ENCODE assay signal across 21 cellular contexts in the genomic region with DNA sequence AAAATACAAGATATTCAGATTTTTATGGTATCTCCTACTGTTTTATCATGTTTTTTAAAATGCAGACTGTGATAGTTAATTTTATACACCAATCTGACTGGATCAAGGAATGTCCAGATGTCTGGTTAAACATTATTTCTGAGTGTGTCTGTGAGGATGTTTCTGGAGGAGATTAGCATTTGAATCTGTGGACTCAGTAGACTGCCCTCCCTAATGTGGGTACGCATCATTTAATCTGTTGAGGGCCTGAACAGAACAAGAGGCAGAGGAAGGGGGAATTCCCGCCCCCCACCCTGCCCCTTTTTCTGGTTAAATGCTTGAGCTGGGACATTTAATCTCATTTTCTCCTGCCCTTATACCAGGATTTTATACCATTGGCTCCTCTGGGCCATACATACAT.
A peak's percentile ranks its signal among the peaks of the same experiment; 100 is the strongest.
DNase-seq lines count a peak whose midpoint lies in the region; ATAC-seq and TF ChIP-seq lines count a peak whose summit lies in the region.
"Had no signal": no experiment of that assay in that cellular context is flagged by ENCODE, and none has a peak within 500 bp of the region (broad histone marks: within the 10 kb centered on the region; RNA-seq: fewer than 3 reads in every experiment).

No MANE protein-coding gene starts in this region.

- no peak for TF ChIP-seq CTCF in nephron (IDR thresholded peaks at IDR 0.05; ENCODE audit: unreplicated experiment in 3 of 3)
- no peak for TF ChIP-seq CTCF in left lung (IDR thresholded peaks at IDR 0.05)

- H3K36me3 Mint-ChIP-seq in nephron (ENCODE audit: low read depth), result no peaks in the 10 kb centered on the region
- H3K36me3 Mint-ChIP-seq: CD14-positive monocyte; CD8-positive, alpha-beta memory T cell had no signal

- no peak overlapping the region for H3K27ac ChIP-seq in left lung
- H3K27ac ChIP-seq: 22Rv1; BLaER1 treated with 17β-estradiol and CSF1 and Interleukin-3, amounts not matched to agents 10 nM and 100 nM; GM23248 had no signal

- H3K4me3 Mint-ChIP-seq in nephron, result no peak overlapping the region
- H3K4me3 Mint-ChIP-seq: CD14-positive monocyte; CD4-positive, alpha-beta T cell; CD8-positive, alpha-beta memory T cell had no signal

- no peak for ATAC-seq in left lung
- ATAC-seq in HG03565 (IDR thresholded peaks at IDR 0.05; ENCODE audit: unreplicated experiment), result no peak

- H3K4me1 Mint-ChIP-seq in nephron, result peaks cover 12% of the 10 kb centered on the region
- H3K4me1 Mint-ChIP-seq: CD14-positive monocyte; CD8-positive, alpha-beta memory T cell had no signal

- no peaks in the 10 kb centered on the region for H3K4me1 ChIP-seq in left lung
- H3K4me1 ChIP-seq: BE2C; BLaER1 treated with 17β-estradiol and CSF1 and Interleukin-3, amounts not matched to agents 10 nM and 100 nM had no signal

- H3K9me3 ChIP-seq in left lung, result no peaks in the 10 kb centered on the region
- H3K9me3 ChIP-seq: BE2C; BLaER1 treated with 17β-estradiol and CSF1 and Interleukin-3, amounts not matched to agents 10 nM and 100 nM had no signal

- intact Hi-C loops in left lung (cut with DNase I), result no loop called here

- H3K27me3 Mint-ChIP-seq in nephron (ENCODE audit: low read depth), result no peaks in the 10 kb centered on the region

- in situ Hi-C loops in ACHN (cut with HindIII; ENCODE audit: low pct_ligation_motif_present, low pct_unique_long_range_greater_than_20kb, low sequenced_read_pairs), result no loop called here

- H3K27me3 ChIP-seq in left lung, result no peaks in the 10 kb centered on the region
- H3K27me3 ChIP-seq: BE2C; BLaER1 treated with 17β-estradiol and CSF1 and Interleukin-3, amounts not matched to agents 10 nM and 100 nM had no signal

- DNase-seq in ACHN, result peak; percentile 33
- peak; percentile 60 for DNase-seq in glomerular visceral epithelial cell (ENCODE audit: extremely low spot score)
- peak; percentile 62 for DNase-seq in kidney tubule cell (ENCODE audit: low spot score)
- DNase-seq in left lung, result no peak
- no peak for DNase-seq in occipital lobe (lab: John Stamatoyannopoulos, UW)
- DNase-seq in NCI-H2196 treated with DMSO at 0.1 percent for 48 hours (lab: John Stamatoyannopoulos, UW; ENCODE audit: unreplicated experiment), result no peak
- DNase-seq: AML-193; BE2C; CD4-positive, alpha-beta T cell; CD8-positive, alpha-beta memory T cell; COR-L47; DMS153; DND-41; GM23248; H7; HCEC 1CT had no signal

- H3K36me3 ChIP-seq in left lung, result no peaks in the 10 kb centered on the region
- H3K36me3 ChIP-seq: BE2C; BLaER1 treated with 17β-estradiol and CSF1 and Interleukin-3, amounts not matched to agents 10 nM and 100 nM had no signal

- no peaks in the 10 kb centered on the region for H3K9me3 Mint-ChIP-seq in nephron
- H3K9me3 Mint-ChIP-seq: CD4-positive, alpha-beta T cell; CD8-positive, alpha-beta memory T cell had no signal

- H3K27ac Mint-ChIP-seq in nephron, result peak overlapping the region; percentile 89 to 95 (median 93)
- H3K27ac Mint-ChIP-seq: CD4-positive, alpha-beta T cell had no signal

- H3K4me3 ChIP-seq in left lung, result no peak overlapping the region
- H3K4me3 ChIP-seq: BLaER1 treated with 17β-estradiol and CSF1 and Interleukin-3, amounts not matched to agents 10 nM and 100 nM; GM23248 had no signal

Comparison
In these comparisons a context has a peak if more than half of its experiments do, and no peak if none do; other contexts are left out.
1. DNase-seq: peak in ACHN (single experiment), glomerular visceral epithelial cell (single experiment) and kidney tubule cell (single experiment); none in left lung (0 of 2), occipital lobe (single experiment) and NCI-H2196 treated with DMSO at 0.1 percent for 48 hours (single experiment).